In the genomic region with DNA sequence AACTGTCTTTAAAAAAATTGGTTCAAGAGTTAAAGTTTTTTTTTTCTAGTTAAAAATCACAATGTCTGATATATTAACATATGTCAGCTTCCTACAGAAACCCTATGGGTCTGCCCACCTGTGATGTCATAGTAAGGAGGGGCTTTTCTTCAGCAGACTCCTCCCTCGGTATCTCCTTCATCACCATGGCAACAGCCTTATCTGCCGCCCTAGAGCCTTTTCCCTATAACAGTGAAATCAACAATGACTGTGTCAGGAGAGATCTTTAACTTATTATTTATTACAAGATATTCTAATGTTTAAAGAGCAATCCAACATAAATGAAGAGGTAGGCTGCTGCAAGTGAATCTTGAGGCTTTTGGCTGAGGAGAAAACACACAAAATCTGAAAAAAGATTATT, we compare ENCODE assay signal across 9 cellular contexts.
A peak's percentile ranks its signal among the peaks of the same experiment; 100 is the strongest.
DNase-seq lines count a peak whose midpoint lies in the region; ATAC-seq, FAIRE-seq and TF ChIP-seq lines count a peak whose summit lies in the region.
"Had no signal": no experiment of that assay in that cellular context is flagged by ENCODE, and none has a peak within 500 bp of the region (broad histone marks: within the 10 kb centered on the region; RNA-seq: fewer than 3 reads in every experiment).

No MANE protein-coding gene starts in this region.

- FAIRE-seq in kidney (lab: Jason Lieb, UNC), result no peak

- TF ChIP-seq CTCF in cardiac muscle cell (IDR thresholded peaks at IDR 0.05; ENCODE audit: low read depth, low read length), result no peak
- TF ChIP-seq CTCF in left ventricle myocardium inferior (IDR thresholded peaks at IDR 0.05; ENCODE audit: borderline replicate concordance), result no peak
- TF ChIP-seq CTCF in mammary epithelial cell (conservative IDR thresholded peaks at IDR 0.05 in 1 of 2, IDR thresholded peaks at IDR 0.05 in 1 of 2; ENCODE audit: extremely low read depth in 1 of 2, insufficient read depth in 1 of 2, low read depth in 1 of 2, low read length in 2 of 2), result no peak
- TF ChIP-seq CTCF in kidney (IDR thresholded peaks at IDR 0.05; ENCODE audit: borderline replicate concordance, extremely low read depth, insufficient read depth), result no peak

- H3K9me3 Mint-ChIP-seq in stimulated activated memory B cell treated with anti-CD40 and anti-IgM and Interleukin-4, amounts not matched to agents 10 μg/mL and 1 μg/mL and 100 μg/mL, for 72 hours, result no peaks in the 10 kb centered on the region
- H3K9me3 Mint-ChIP-seq: naive thymus-derived CD8-positive, alpha-beta T cell had no signal

- BruUV-seq in mammary epithelial cell (replicated peaks; lab: Mats Ljungman, UMichigan), result no TSS peak

- H3K36me3 ChIP-seq in cardiac muscle cell (no peaks in the 10 kb centered on the region), left ventricle myocardium inferior (no peaks in the 10 kb centered on the region), mammary epithelial cell (ENCODE audit: insufficient read depth, low read length) (no peaks in the 10 kb centered on the region), kidney (ENCODE audit: control insufficient read depth in 1 of 2, insufficient read depth in 2 of 2, low read length in 2 of 2) (no peaks in the 10 kb centered on the region)

- H3K9me3 ChIP-seq in cardiac muscle cell (ENCODE audit: low read depth) (no peaks in the 10 kb centered on the region), left ventricle myocardium inferior (replicated peaks) (no peaks in the 10 kb centered on the region), mammary epithelial cell (replicated peaks; ENCODE audit: insufficient read depth, low read length) (no peaks in the 10 kb centered on the region), kidney (ENCODE audit: control insufficient read depth in 1 of 2, low read length in 2 of 2) (no peaks in the 10 kb centered on the region)

- no peak overlapping the region for H3K27ac Mint-ChIP-seq in stimulated activated memory B cell treated with anti-CD40 and anti-IgM and Interleukin-4, amounts not matched to agents 10 μg/mL and 1 μg/mL and 100 μg/mL, for 72 hours
- H3K27ac Mint-ChIP-seq: naive thymus-derived CD8-positive, alpha-beta T cell had no signal

- H3K4me2 ChIP-seq in mammary epithelial cell (ENCODE audit: insufficient read depth, low read depth, low read length), result no peak overlapping the region

- ATAC-seq in HG02884 (IDR thresholded peaks at IDR 0.05; ENCODE audit: unreplicated experiment), result peak; percentile 92
- ATAC-seq in stimulated activated memory B cell treated with anti-CD40 and anti-IgM and Interleukin-4, amounts not matched to agents 10 μg/mL and 1 μg/mL and 100 μg/mL, for 72 hours, result no peak
- ATAC-seq: naive thymus-derived CD8-positive, alpha-beta T cell had no signal

- H3K4me3 ChIP-seq in cardiac muscle cell (no peak overlapping the region), left ventricle myocardium inferior (no peak overlapping the region), mammary epithelial cell (replicated peaks in 1 of 3; ENCODE audit: insufficient read depth in 1 of 3, low read depth in 2 of 3, low read length in 3 of 3) (no peak overlapping the region), kidney (ENCODE audit: low read length in 2 of 2) (no peak overlapping the region)

- H3K9ac ChIP-seq in mammary epithelial cell (ENCODE audit: insufficient read depth, low read length) (no peak overlapping the region), kidney (ENCODE audit: low read length in 2 of 2) (no peak overlapping the region)

- H3K27ac ChIP-seq in cardiac muscle cell (no peak overlapping the region), left ventricle myocardium inferior (replicated peaks) (no peak overlapping the region), mammary epithelial cell (ENCODE audit: insufficient read depth, low read depth, low read length) (no peak overlapping the region), kidney (ENCODE audit: low read depth in 2 of 2, low read length in 2 of 2) (no peak overlapping the region)

- DNase-seq in cardiac muscle cell (ENCODE audit: low read depth in 1 of 2, low spot score in 1 of 2) (peak; percentile 53 to 62), left ventricle myocardium inferior (no peak), NCI-H2081 treated with DMSO at 0.1 percent for 48 hours (lab: John Stamatoyannopoulos, UW) (peak; percentile 39), mammary epithelial cell (peak; percentile 42), kidney (no peak)
- DNase-seq in stimulated activated naive CD4-positive, alpha-beta T cell treated with Interleukin-2 at 50 U/mL for 16 hours (lab: John Stamatoyannopoulos, UW), result no peak

- dilution Hi-C loops in mammary epithelial cell (cut with HindIII; ENCODE audit: low sequenced_read_pairs), result no loop called here

- peaks cover 8% of the 10 kb centered on the region for H3K27me3 Mint-ChIP-seq in stimulated activated memory B cell treated with anti-CD40 and anti-IgM and Interleukin-4, amounts not matched to agents 10 μg/mL and 1 μg/mL and 100 μg/mL, for 72 hours

- H2AFZ ChIP-seq in mammary epithelial cell (ENCODE audit: low read depth, low read length), result no peak overlapping the region

- 0% methylated on average over 2 of the region's 2 CpGs for WGBS in mammary epithelial cell (ENCODE audit: low coverage, missing lambda C conversion rate)

- H3K27me3 ChIP-seq in cardiac muscle cell, result no peaks in the 10 kb centered on the region
- H3K27me3 ChIP-seq in left ventricle myocardium inferior (ENCODE audit: low read depth), result peaks cover 43% of the 10 kb centered on the region
- H3K27me3 ChIP-seq in mammary epithelial cell (ENCODE audit: insufficient read depth, low read length), result no peaks in the 10 kb centered on the region

- in situ Hi-C loops in mammary epithelial cell (cut with MboI; ENCODE audit: low sequenced_read_pairs in 2 of 2), result no loop called here

- H3K4me3 Mint-ChIP-seq in stimulated activated memory B cell treated with anti-CD40 and anti-IgM and Interleukin-4, amounts not matched to agents 10 μg/mL and 1 μg/mL and 100 μg/mL, for 72 hours, result no peak overlapping the region
- H3K4me3 Mint-ChIP-seq: naive thymus-derived CD8-positive, alpha-beta T cell had no signal

- no peaks in the 10 kb centered on the region for H3K4me1 Mint-ChIP-seq in stimulated activated memory B cell treated with anti-CD40 and anti-IgM and Interleukin-4, amounts not matched to agents 10 μg/mL and 1 μg/mL and 100 μg/mL, for 72 hours
- H3K4me1 Mint-ChIP-seq: naive thymus-derived CD8-positive, alpha-beta T cell had no signal

- intact Hi-C loops in left ventricle myocardium inferior (cut with micrococcal nuclease), result no loop called here
- intact Hi-C loops in mammary epithelial cell (cut with micrococcal nuclease), result no loop called here
- intact Hi-C loops in kidney (cut with DNase I), result no loop called here

- H3K4me1 ChIP-seq in cardiac muscle cell (ENCODE audit: low read depth) (no peaks in the 10 kb centered on the region), left ventricle myocardium inferior (no peaks in the 10 kb centered on the region), mammary epithelial cell (ENCODE audit: insufficient read depth, low read length) (no peaks in the 10 kb centered on the region), kidney (ENCODE audit: control insufficient read depth in 1 of 2, insufficient read depth in 1 of 2, low read depth in 1 of 2, low read length in 2 of 2) (no peaks in the 10 kb centered on the region)

- no peaks in the 10 kb centered on the region for H3K79me2 ChIP-seq in mammary epithelial cell (ENCODE audit: insufficient read depth, low read length)

- H3K36me3 Mint-ChIP-seq in stimulated activated memory B cell treated with anti-CD40 and anti-IgM and Interleukin-4, amounts not matched to agents 10 μg/mL and 1 μg/mL and 100 μg/mL, for 72 hours, result no peaks in the 10 kb centered on the region
- H3K36me3 Mint-ChIP-seq: naive thymus-derived CD8-positive, alpha-beta T cell had no signal

- H4K20me1 ChIP-seq in mammary epithelial cell (ENCODE audit: insufficient read depth, low read length), result no peaks in the 10 kb centered on the region

- CTCF ChIA-PET in mammary epithelial cell (lab: Charles Lee; ENCODE audit: low non-redundant PET), result no interaction called here

Comparison
In these comparisons a context has a peak if more than half of its experiments do, and no peak if none do; other contexts are left out.
1. DNase-seq: peak in cardiac muscle cell (2 of 2), NCI-H2081 treated with DMSO at 0.1 percent for 48 hours (single experiment) and mammary epithelial cell (single experiment); none in left ventricle myocardium inferior (single experiment), stimulated activated naive CD4-positive, alpha-beta T cell treated with Interleukin-2 at 50 U/mL for 16 hours (single experiment) and kidney (single experiment).